19 cellular contexts compared by ENCODE assay signal in genomic region chr9:135802876-135803419, GRCh38.
"Had no signal": no experiment of that assay in that cellular context is flagged by ENCODE, and none has a peak within 500 bp of the region (broad histone marks: within the 10 kb centered on the region; RNA-seq: fewer than 3 reads in every experiment).

No MANE protein-coding gene starts in this region.

- H3K36me3 ChIP-seq: brain microvascular endothelial cell, pancreas, uterus had no signal

- ATAC-seq: foreskin keratinocyte, pancreas had no signal

- H3K4me1 ChIP-seq: foreskin keratinocyte, pancreas, uterus had no signal

- H3K4me3 Mint-ChIP-seq: activated CD4-positive, alpha-beta T cell treated with anti-CD3 and anti-CD28 coated beads, Interleukin-2, amount 10 ng/mL, durations not matched to agents 7 days and 5 days; activated naive CD8-positive, alpha-beta T cell; dendritic cell treated with granulocyte-macrophage colony-stimulating factor and Interleukin-4, amounts not matched to agents 40 ng/mL and 50 ng/mL, for 4 days; immature natural killer cell; neural crest cell had no signal

- H3K4me3 ChIP-seq: lung, pancreas, tibial nerve, uterus had no signal

- H3K27me3 Mint-ChIP-seq: activated CD4-positive, alpha-beta T cell treated with anti-CD3 and anti-CD28 coated beads, Interleukin-2, amount 10 ng/mL, durations not matched to agents 7 days and 5 days; activated naive CD8-positive, alpha-beta T cell had no signal

- H3K27me3 ChIP-seq: brain microvascular endothelial cell, foreskin keratinocyte, pancreas, tibial nerve, uterus had no signal

- H3K9me3 ChIP-seq: pancreas, tibial nerve, uterus had no signal

- H3K27ac Mint-ChIP-seq: activated CD4-positive, alpha-beta T cell treated with anti-CD3 and anti-CD28 coated beads, Interleukin-2, amount 10 ng/mL, durations not matched to agents 7 days and 5 days; activated naive CD8-positive, alpha-beta T cell; dendritic cell treated with granulocyte-macrophage colony-stimulating factor and Interleukin-4, amounts not matched to agents 40 ng/mL and 50 ng/mL, for 4 days; immature natural killer cell had no signal

- H3K4me1 Mint-ChIP-seq: activated CD4-positive, alpha-beta T cell treated with anti-CD3 and anti-CD28 coated beads, Interleukin-2, amount 10 ng/mL, durations not matched to agents 7 days and 5 days had no signal

- DNase-seq: activated CD4-positive, alpha-beta T cell treated with anti-CD3 and anti-CD28 coated beads, Interleukin-2, amount 10 ng/mL, durations not matched to agents 7 days and 5 days; activated CD4-positive, CD25-positive, alpha-beta regulatory T cell; activated CD8-positive, alpha-beta memory T cell treated with anti-CD3 and anti-CD28 coated beads, Interleukin-2, amount 50 U/mL, for 48 hours; activated gamma-delta T cell treated with Interleukin-2 at 50 U/mL for 16 hours; brain microvascular endothelial cell; effector memory CD4-positive, alpha-beta T cell; foreskin keratinocyte; head of caudate nucleus; immature natural killer cell; stimulated activated CD4-positive, alpha-beta T cell treated with anti-CD3 and anti-CD28 coated beads, Interleukin-2, amount 100 ng/mL, for 48 hours; stimulated activated naive CD4-positive, alpha-beta T cell; substantia nigra; uterus had no signal

- H3K9me3 Mint-ChIP-seq: activated CD4-positive, alpha-beta T cell treated with anti-CD3 and anti-CD28 coated beads, Interleukin-2, amount 10 ng/mL, durations not matched to agents 7 days and 5 days; dendritic cell treated with granulocyte-macrophage colony-stimulating factor and Interleukin-4, amounts not matched to agents 40 ng/mL and 50 ng/mL, for 4 days; immature natural killer cell; neural crest cell had no signal

- H3K27ac ChIP-seq: brain microvascular endothelial cell, foreskin keratinocyte, pancreas, tibial nerve, uterus had no signal

- H3K36me3 Mint-ChIP-seq: activated naive CD8-positive, alpha-beta T cell; immature natural killer cell had no signal
